19 cellular contexts compared by ENCODE assay signal in the genomic region with DNA sequence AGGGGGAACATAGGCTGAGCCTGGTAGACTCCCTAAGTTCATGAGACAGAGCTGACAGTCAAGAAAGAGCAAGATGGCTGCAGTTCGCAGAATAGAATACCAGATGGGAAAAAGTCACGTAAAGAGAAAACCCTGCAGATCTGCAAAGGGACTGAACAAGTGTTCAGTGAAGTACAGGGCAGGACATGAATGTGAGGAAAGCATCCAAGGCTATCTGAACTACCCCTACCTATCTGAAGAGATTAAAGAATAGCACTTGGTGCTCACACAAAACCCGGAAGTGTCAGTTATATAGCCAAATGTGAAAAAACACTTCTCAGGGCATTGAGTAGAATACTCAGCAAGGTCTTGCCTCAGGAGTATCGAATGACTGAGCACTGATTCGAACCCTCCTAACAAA. TPM values are rescaled to one million over a fixed set of nuclear protein-coding genes. Genes with fewer than 3 reads are reported as not detected.
DNase-seq lines count a peak whose midpoint lies in the region; ATAC-seq, FAIRE-seq and TF ChIP-seq lines count a peak whose summit lies in the region.
"Had no signal": no experiment of that assay in that cellular context is flagged by ENCODE, and none has a peak within 500 bp of the region (broad histone marks: within the 10 kb centered on the region; RNA-seq: fewer than 3 reads in every experiment).

No MANE protein-coding gene starts in this region.

- H3K56ac ChIP-seq in H9 (ENCODE audit: insufficient read length, low read depth, low read length): no peak overlapping the region
- no peak overlapping the region for H3K56ac ChIP-seq in H1 (replicated peaks; ENCODE audit: insufficient read length, low read depth, low read length)

- POLR2A ChIA-PET in H1 (lab: Charles Lee; ENCODE audit: partially characterized antibody): interaction anchor here (1.4 kb wide), 1 partner anchor 10 kb away, joined by 4 read pairs; no protein-coding TSS in a partner anchor

- H2BK20ac ChIP-seq in H9 (ENCODE audit: low read depth, low read length, poor library complexity, severe bottlenecking): no peak overlapping the region
- no peak overlapping the region for H2BK20ac ChIP-seq in H1 (ENCODE audit: low read length)

- H3K14ac ChIP-seq in H9 (ENCODE audit: insufficient read depth, low read length) (no peak overlapping the region), H1 (ENCODE audit: insufficient read length) (no peak overlapping the region)

- H3K18ac ChIP-seq in H9 (ENCODE audit: insufficient read length, low read depth, low read length): no peak overlapping the region
- no peak overlapping the region for H3K18ac ChIP-seq in H1 (ENCODE audit: extremely low read depth, low read length)

- H3K36me3 ChIP-seq in H1 (ENCODE audit: control insufficient read depth in 2 of 4, insufficient read depth in 4 of 4, low read length in 3 of 4) (peaks cover 0 to 11% (median 0%) of the 10 kb centered on the region in 4 experiments; a peak in 2 of 8 replicates), heart left ventricle (peaks cover 0 to 54% (median 30%) of the 10 kb centered on the region in 9 donors), HAP-1 (replicated peaks) (peaks cover 4% of the 10 kb centered on the region; the same call in 1 of the 2 replicates)

- H3K4ac ChIP-seq in H9 (ENCODE audit: low read depth, low read length) (no peak overlapping the region), H1 (replicated peaks; ENCODE audit: insufficient read length, low read depth, low read length) (no peak overlapping the region)

- CTCF ChIA-PET in H1 (lab: Charles Lee; ENCODE audit: partially characterized antibody): no interaction called here

- H3K4me3 ChIP-seq in H1 (ENCODE audit: extremely low read depth in 1 of 4, insufficient read depth in 2 of 4, low read depth in 3 of 4, low read length in 4 of 4) (no peak overlapping the region), heart left ventricle (no peak overlapping the region), right cardiac atrium (ENCODE audit: low read length) (peak overlapping the region; percentile 32), HAP-1 (no peak overlapping the region)
- H3K4me3 ChIP-seq: BLaER1 treated with 17β-estradiol and CSF1 and Interleukin-3, amounts not matched to agents 10 nM and 100 nM; GM12878 had no signal

- no peak for TF ChIP-seq CTCF in H9 (conservative IDR thresholded peaks at IDR 0.05)
- no peak for TF ChIP-seq CTCF in H1 (IDR thresholded peaks at IDR 0.05; ENCODE audit: control extremely low read depth in 1 of 3, insufficient read depth in 1 of 3, low read depth in 1 of 3, low read length in 3 of 3)
- no peak for TF ChIP-seq CTCF in heart left ventricle (IDR thresholded peaks at IDR 0.05)

- H3K79me1 ChIP-seq in H9 (ENCODE audit: insufficient read depth, low read depth, low read length, poor library complexity, severe bottlenecking) (no peaks in the 10 kb centered on the region), H1 (ENCODE audit: low read depth, low read length) (no peaks in the 10 kb centered on the region)

- TF ChIP-seq POLR2A in H1 (IDR thresholded peaks at IDR 0.05; ENCODE audit: control extremely low read depth in 1 of 2, low read depth in 2 of 2, low read length in 2 of 2): no peak
- TF ChIP-seq POLR2A in heart left ventricle (IDR thresholded peaks at IDR 0.05): no peak

- H4K8ac ChIP-seq in H9 (replicated peaks; ENCODE audit: insufficient read length, low read depth, low read length): no peak overlapping the region
- H4K8ac ChIP-seq in H1 (ENCODE audit: extremely low read depth, insufficient read depth, low read length): no peak overlapping the region

- H2AFZ ChIP-seq in H9 (ENCODE audit: low read length) (no peak overlapping the region), H1 (ENCODE audit: low read length) (no peak overlapping the region)

- in situ Hi-C loops in HAP-1 (cut with MboI; ENCODE audit: low sequenced_read_pairs): no loop called here

- no peaks in the 10 kb centered on the region for H3K27me3 ChIP-seq in H9 (ENCODE audit: insufficient read depth, low read length)
- no peaks in the 10 kb centered on the region for H3K27me3 ChIP-seq in H1 (replicated peaks in 1 of 4; ENCODE audit: control insufficient read depth in 3 of 4, extremely low read depth in 1 of 4, insufficient read depth in 3 of 4, low read length in 3 of 4)
- no peaks in the 10 kb centered on the region for H3K27me3 ChIP-seq in heart left ventricle
- H3K27me3 ChIP-seq in right cardiac atrium (ENCODE audit: control insufficient read depth, insufficient read depth): no peaks in the 10 kb centered on the region
- H3K27me3 ChIP-seq in HAP-1 (ENCODE audit: low read depth): no peaks in the 10 kb centered on the region
- H3K27me3 ChIP-seq: BLaER1 treated with 17β-estradiol and CSF1 and Interleukin-3, amounts not matched to agents 10 nM and 100 nM had no signal

- no peak for TF ChIP-seq RAD21 in H1 (IDR thresholded peaks at IDR 0.05 in 1 of 2, conservative IDR thresholded peaks at IDR 0.05 in 1 of 2; ENCODE audit: low read depth in 2 of 2, low read length in 2 of 2)

- H3K4me1 ChIP-seq in H9 (ENCODE audit: insufficient read depth, low read length) (no peaks in the 10 kb centered on the region), H1 (replicated peaks in 1 of 4; ENCODE audit: control insufficient read depth in 3 of 4, insufficient read depth in 4 of 4, low read length in 3 of 4) (no peaks in the 10 kb centered on the region), heart left ventricle (peaks cover 0 to 12% (median 0%) of the 10 kb centered on the region in 12 donors), right cardiac atrium (ENCODE audit: control insufficient read depth, insufficient read depth, low read length) (no peaks in the 10 kb centered on the region), HAP-1 (no peaks in the 10 kb centered on the region)
- H3K4me1 ChIP-seq: BLaER1 treated with 17β-estradiol and CSF1 and Interleukin-3, amounts not matched to agents 10 nM and 100 nM had no signal

- no peak for DNase-seq in H9
- no peak for DNase-seq in H1 (ENCODE audit: low read depth in 1 of 2, low spot score in 2 of 2)
- DNase-seq in heart left ventricle: no peak
- DNase-seq in right cardiac atrium: no peak
- no peak for DNase-seq in NCI-H146 (lab: John Stamatoyannopoulos, UW)
- DNase-seq in HAP-1 (ENCODE audit: low spot score in 2 of 2): no peak
- DNase-seq: Calu3; CD8-positive, alpha-beta T cell; DND-41; EL had no signal

- no peak for TF ChIP-seq EP300 in H1 (IDR thresholded peaks at IDR 0.05; ENCODE audit: borderline replicate concordance in 1 of 2, low read depth in 2 of 2, low read length in 2 of 2)

- H3K27ac Mint-ChIP-seq in H9: peak overlapping the region in 2 of 3 experiments; percentile 6 to 41; a peak in 3 of 7 replicates
- H3K27ac Mint-ChIP-seq: B cell; CD8-positive, alpha-beta T cell; IgD-negative memory B cell had no signal

- H2BK5ac ChIP-seq in H9 (ENCODE audit: insufficient read length, low read length) (no peak overlapping the region), H1 (ENCODE audit: low read depth, low read length) (no peak overlapping the region)

- peak; percentile 26 to 68 (median 45) for ATAC-seq in heart left ventricle
- ATAC-seq in right cardiac atrium: peak in 1 of 2 donors; percentile 48
- no peak for ATAC-seq in GM19035 (IDR thresholded peaks at IDR 0.05; ENCODE audit: unreplicated experiment)
- ATAC-seq: CD8-positive, alpha-beta T cell; GM12878 had no signal

- no peak overlapping the region for H2BK12ac ChIP-seq in H9 (ENCODE audit: insufficient read length, low read depth, low read length)
- H2BK12ac ChIP-seq in H1 (ENCODE audit: low read depth, low read length): no peak overlapping the region

- H3K27ac ChIP-seq in H9 (ENCODE audit: insufficient read length, low read depth, low read length): no peak overlapping the region
- H3K27ac ChIP-seq in H1 (ENCODE audit: low read depth, low read length): no peak overlapping the region
- H3K27ac ChIP-seq in heart left ventricle: peak overlapping the region in 3 of 12 donors; percentile 9 to 47 (median 32)
- peak overlapping the region; percentile 72 for H3K27ac ChIP-seq in right cardiac atrium (ENCODE audit: low read length)
- H3K27ac ChIP-seq: BLaER1 treated with 17β-estradiol and CSF1 and Interleukin-3, amounts not matched to agents 10 nM and 100 nM had no signal

- H3K79me2 ChIP-seq in H9 (ENCODE audit: insufficient read depth, low read length) (no peaks in the 10 kb centered on the region), H1 (ENCODE audit: control insufficient read depth in 1 of 2, insufficient read depth in 2 of 2, low read length in 2 of 2) (no peaks in the 10 kb centered on the region)

- no peak overlapping the region for H2AK5ac ChIP-seq in H9 (ENCODE audit: insufficient read length, low read length)
- H2AK5ac ChIP-seq in H1 (ENCODE audit: low read depth, low read length): no peak overlapping the region

- WGBS in H9 (ENCODE audit: extremely low coverage, insufficient read length, low lambda C conversion rate): no CpG with 5 or more reads among the region's 5 CpGs
- WGBS in H1 (ENCODE audit: extremely low coverage in 1 of 2, insufficient coverage in 1 of 2, insufficient read length in 1 of 2, insufficient replicate concordance in 2 of 2, low coverage in 1 of 2, low lambda C conversion rate in 2 of 2, missing lambda C conversion rate in 1 of 2), 2 experiments: 92% methylated on average over 5 of the region's 5 CpGs; no CpG with 5 or more reads in 1 of the 2 experiments
- WGBS in heart left ventricle, 4 donors: 63 to 73% (median 71%) methylated on average over 5 of the region's 5 CpGs
- WGBS in right cardiac atrium: 69% methylated on average over 5 of the region's 5 CpGs

- H2BK120ac ChIP-seq in H9 (ENCODE audit: low read depth, low read length, poor library complexity, severe bottlenecking) (no peak overlapping the region), H1 (replicated peaks; ENCODE audit: low read depth, low read length) (no peak overlapping the region)

- H3K4me2 ChIP-seq in H9 (ENCODE audit: insufficient read depth, insufficient read length, low read length) (no peak overlapping the region), H1 (ENCODE audit: insufficient read depth in 1 of 2, low read depth in 2 of 2, low read length in 2 of 2) (no peak overlapping the region; a peak in 1 of 4 replicates)
- H3K4me2 ChIP-seq: BLaER1 treated with 17β-estradiol and CSF1 and Interleukin-3, amounts not matched to agents 10 nM and 100 nM had no signal

- H3T11ph ChIP-seq in H9 (ENCODE audit: low read length): no peak overlapping the region

- H3K4me3 Mint-ChIP-seq in H9: no peak overlapping the region
- H3K4me3 Mint-ChIP-seq: B cell; CD8-positive, alpha-beta T cell; IgD-negative memory B cell had no signal

- H3K9me3 Mint-ChIP-seq in H9: peaks cover 0 to 5% of the 10 kb centered on the region in 2 experiments; a peak in 3 of 5 replicates
- H3K9me3 Mint-ChIP-seq: CD8-positive, alpha-beta T cell; IgD-negative memory B cell had no signal

- H3K27me3 Mint-ChIP-seq in H9 (ENCODE audit: low read depth): no peaks in the 10 kb centered on the region
- H3K27me3 Mint-ChIP-seq: B cell, IgD-negative memory B cell had no signal

- H3K23me2 ChIP-seq in H9 (ENCODE audit: insufficient read length, low read depth, low read length, poor library complexity, severe bottlenecking): no peaks in the 10 kb centered on the region
- no peaks in the 10 kb centered on the region for H3K23me2 ChIP-seq in H1 (ENCODE audit: low read depth, low read length)

- FAIRE-seq in H1 (lab: Jason Lieb, UNC): peak; percentile 57
- FAIRE-seq: GM12878, GM19239, H54, HTR-8/SVneo had no signal

- peaks cover 0 to 5% of the 10 kb centered on the region in 2 experiments; a peak in 1 of 4 replicates for H3K4me1 Mint-ChIP-seq in H9
- H3K4me1 Mint-ChIP-seq: B cell had no signal

- H4K20me1 ChIP-seq in H9 (ENCODE audit: control insufficient read depth, insufficient read depth, insufficient read length): no peaks in the 10 kb centered on the region
- H4K20me1 ChIP-seq in H1 (replicated peaks in 1 of 2; ENCODE audit: control insufficient read depth in 1 of 2, insufficient read depth in 2 of 2, low read length in 2 of 2): no peaks in the 10 kb centered on the region
- H4K20me1 ChIP-seq: BLaER1 treated with 17β-estradiol and CSF1 and Interleukin-3, amounts not matched to agents 10 nM and 100 nM had no signal

- H3K9ac ChIP-seq in H9 (ENCODE audit: extremely low read depth, insufficient read length, low read length) (no peak overlapping the region), H1 (replicated peaks in 1 of 4; ENCODE audit: extremely low read depth in 1 of 4, low read depth in 3 of 4, low read length in 3 of 4) (no peak overlapping the region)
- H3K9ac ChIP-seq: BLaER1 treated with 17β-estradiol and CSF1 and Interleukin-3, amounts not matched to agents 10 nM and 100 nM had no signal

- H4K5ac ChIP-seq in H9 (ENCODE audit: insufficient read length, low read depth, low read length) (no peak overlapping the region), H1 (ENCODE audit: insufficient read length, low read depth, low read length) (no peak overlapping the region)

- intact Hi-C loops in heart left ventricle (cut with DNase I) (no loop called here), right cardiac atrium (cut with DNase I) (no loop called here)

- H3K23ac ChIP-seq in H9 (ENCODE audit: insufficient read length, low read depth, low read length) (no peak overlapping the region), H1 (ENCODE audit: insufficient read length) (no peak overlapping the region)

- H4K91ac ChIP-seq in H9 (ENCODE audit: insufficient read length, low read depth, low read length) (no peak overlapping the region), H1 (replicated peaks; ENCODE audit: insufficient read length, low read length) (no peak overlapping the region)

- no peaks in the 10 kb centered on the region for H3K9me3 ChIP-seq in H9 (ENCODE audit: control insufficient read depth, low read depth, low read length)
- H3K9me3 ChIP-seq in H1 (ENCODE audit: insufficient read depth in 2 of 2, low read depth in 1 of 2, low read length in 1 of 2): no peaks in the 10 kb centered on the region
- peaks cover 0 to 4% (median 0%) of the 10 kb centered on the region in 12 donors for H3K9me3 ChIP-seq in heart left ventricle
- no peaks in the 10 kb centered on the region for H3K9me3 ChIP-seq in right cardiac atrium (ENCODE audit: control insufficient read depth, low read length)
- H3K9me3 ChIP-seq in HAP-1: no peaks in the 10 kb centered on the region

- no peak overlapping the region for H2BK15ac ChIP-seq in H9 (ENCODE audit: low read depth, low read length)
- H2BK15ac ChIP-seq in H1 (ENCODE audit: low read length): no peak overlapping the region

- H3K36me3 Mint-ChIP-seq in H9 (ENCODE audit: insufficient read depth in 1 of 3, low read depth in 3 of 3): peaks cover 9 to 41% (median 26%) of the 10 kb centered on the region in 3 experiments

RNA-seq across cellular contexts. Expression of a gene that starts 44.0 kb away (rescaled TPM):
- total RNA-seq in H9 (2021) (25.8 and 31.4 TPM in 2 replicates), heart left ventricle (10 to 100 TPM; 28.5 to 90.9 (median 44.9) TPM), right cardiac atrium (10 to 100 TPM; 52.8 to 60.8 (median 58.4) TPM)
- 27.3 and 28.5 TPM in 2 replicates for total RNA-seq in H1 (2021; fragmentation: NEBNext Ultra II Directional; extraction: Animal tissue kit (Norgen Biotek cat#: 25700))
- polyA plus RNA-seq in H1 (2011; rRNA removed) (3.9 and 5.9 TPM in 2 replicates), heart left ventricle (10 to 100 TPM; 14.4 to 21.4 TPM), right cardiac atrium (19.8 TPM)
- polyA plus RNA-seq in H1 (2011; cell fraction: cytosol; rRNA removed): 7.5 TPM
- polyA plus RNA-seq in H1 (2011; cell fraction: nucleus; rRNA removed): 21.4 TPM
- 15.9 to 22.2 TPM (median 17.7 TPM) in 4 replicates for polyA plus RNA-seq in H1 (2012, experiment 1 of 2)
- 0.75 TPM for polyA plus RNA-seq in H1 (2012, experiment 2 of 2)
- 21.6 TPM for polyA plus RNA-seq in H1 (2013, experiment 1 of 2)
- 20.2 TPM for polyA plus RNA-seq in H1 (2013, experiment 2 of 2)
- polyA minus RNA-seq in H1 (2011; rRNA and poly(A)+ RNA removed): 12.7 and 14.9 TPM in 2 replicates
- polyA minus RNA-seq in H1 (2011; cell fraction: cytosol; rRNA and poly(A)+ RNA removed): 12.0 TPM
- 24.7 TPM for polyA minus RNA-seq in H1 (2011; cell fraction: nucleus; rRNA and poly(A)+ RNA removed)

RNA-seq across cellular contexts. Expression of a gene that starts 44.8 kb away (rescaled TPM):
- total RNA-seq in H9 (2021): 1.1 and 1.2 TPM in 2 replicates
- 0.86 and 1.3 TPM in 2 replicates for total RNA-seq in H1 (2021; fragmentation: NEBNext Ultra II Directional; extraction: Animal tissue kit (Norgen Biotek cat#: 25700))
- 0.46 and 0.53 TPM in 2 replicates for polyA plus RNA-seq in H1 (2011; rRNA removed)
- polyA plus RNA-seq in H1 (2011; cell fraction: cytosol; rRNA removed): 0.87 TPM
- 0.70 TPM for polyA plus RNA-seq in H1 (2011; cell fraction: nucleus; rRNA removed)
- polyA plus RNA-seq in H1 (2012, experiment 1 of 2): 0.70 to 1.0 TPM (median 0.92 TPM) in 4 replicates
- polyA plus RNA-seq in H1 (2012, experiment 2 of 2): 0.16 TPM
- 1.3 TPM for polyA plus RNA-seq in H1 (2013, experiment 1 of 2)
- 1.2 TPM for polyA plus RNA-seq in H1 (2013, experiment 2 of 2)
- polyA minus RNA-seq in H1 (2011; rRNA and poly(A)+ RNA removed): 0.44 and 0.56 TPM in 2 replicates
- polyA minus RNA-seq in H1 (2011; cell fraction: cytosol; rRNA and poly(A)+ RNA removed): not detected
- 0.70 TPM for polyA minus RNA-seq in H1 (2011; cell fraction: nucleus; rRNA and poly(A)+ RNA removed)
- total RNA-seq in heart left ventricle: 10 to 100 TPM in 7 of 9 donors, 1 to 10 TPM in 2; 7.4 to 72.4 (median 10.6) TPM
- polyA plus RNA-seq in heart left ventricle: 10 to 100 TPM in 1 of 2 donors, 1 to 10 TPM in 1; 8.9 to 18.0 TPM
- 10 to 100 TPM; 19.9 to 25.9 (median 23.1) TPM for total RNA-seq in right cardiac atrium
- 12.3 TPM for polyA plus RNA-seq in right cardiac atrium
- total RNA-seq: G401 had no signal
